In genomic region chr4:85455942-85456341, GRCh38 we compare ENCODE assay signal across 7 cellular contexts.
"Had no signal": no experiment of that assay in that cellular context is flagged by ENCODE, and none has a peak within 500 bp of the region (broad histone marks: within the 10 kb centered on the region; RNA-seq: fewer than 3 reads in every experiment).

No MANE protein-coding gene starts in this region.

- H3K4me2 ChIP-seq: GM23338 had no signal

- H3K4me3 Mint-ChIP-seq: GM23338, H9 had no signal

- DNase-seq: H9, HCEC 1CT, IMR-90 had no signal

- FAIRE-seq: H1, H54, HTR-8/SVneo had no signal

- ATAC-seq: GM23338 had no signal

- H3K9me3 Mint-ChIP-seq: GM23338 had no signal

- H3K27ac Mint-ChIP-seq: GM23338, H9 had no signal

- H3K4me3 ChIP-seq: GM23338 had no signal

- H2AFZ ChIP-seq: GM23338 had no signal
